ENCODE assay signal across 17 cellular contexts in genomic region chr5:168055982-168056381, GRCh38.
DNase-seq lines count a peak whose midpoint lies in the region; ATAC-seq and TF ChIP-seq lines count a peak whose summit lies in the region.
"Had no signal": no experiment of that assay in that cellular context is flagged by ENCODE, and none has a peak within 500 bp of the region (broad histone marks: within the 10 kb centered on the region; RNA-seq: fewer than 3 reads in every experiment).

No MANE protein-coding gene starts in this region.

- no peaks in the 10 kb centered on the region for H3K36me3 Mint-ChIP-seq in nephron (ENCODE audit: low read depth)
- H3K36me3 Mint-ChIP-seq: CD14-positive monocyte; CD4-positive, alpha-beta memory T cell had no signal

- ATAC-seq in Right ventricle myocardium superior (ENCODE audit: poor library complexity): peak; percentile 84
- ATAC-seq in left ventricle myocardium superior: peak; percentile 80

- no peaks in the 10 kb centered on the region for H3K27me3 Mint-ChIP-seq in nephron (ENCODE audit: low read depth)
- H3K27me3 Mint-ChIP-seq: CD4-positive, alpha-beta memory T cell had no signal

- DNase-seq in Right ventricle myocardium superior: no peak
- no peak for DNase-seq in right atrium auricular region (ENCODE audit: low spot score)
- DNase-seq in SJSA1 (ENCODE audit: low read depth in 1 of 2, low spot score in 2 of 2): no peak
- DNase-seq in left ventricle myocardium superior: peak; percentile 37
- no peak for DNase-seq in UCSD-AML1 (lab: John Stamatoyannopoulos, UW; ENCODE audit: unreplicated experiment)
- DNase-seq in NCI-H1048 (lab: John Stamatoyannopoulos, UW): no peak
- no peak for DNase-seq in DMS153 (lab: John Stamatoyannopoulos, UW)
- DNase-seq: 8988T; Calu3; CD4-positive, alpha-beta memory T cell; DMS53; DND-41; EL; H9 had no signal

- peaks cover 9% of the 10 kb centered on the region for H3K4me1 Mint-ChIP-seq in nephron
- H3K4me1 Mint-ChIP-seq: CD14-positive monocyte; CD4-positive, alpha-beta memory T cell; H9 had no signal

- H3K36me3 ChIP-seq in right atrium auricular region (no peaks in the 10 kb centered on the region), SJSA1 (peaks cover 4% of the 10 kb centered on the region; the same call in 1 of the 2 replicates)

- no peak overlapping the region for H3K27ac ChIP-seq in right atrium auricular region
- peak overlapping the region; percentile 57 for H3K27ac ChIP-seq in SJSA1
- H3K27ac ChIP-seq: BLaER1 had no signal

- intact Hi-C loops in Right ventricle myocardium superior (cut with DNase I): no loop called here
- intact Hi-C loops in left ventricle myocardium superior (cut with micrococcal nuclease): no loop called here

- H3K9me3 ChIP-seq in right atrium auricular region: no peaks in the 10 kb centered on the region
- no peaks in the 10 kb centered on the region for H3K9me3 ChIP-seq in SJSA1 (replicated peaks)

- no peak overlapping the region for H3K4me3 Mint-ChIP-seq in nephron
- H3K4me3 Mint-ChIP-seq: CD14-positive monocyte; CD4-positive, alpha-beta memory T cell; H9 had no signal

- H3K4me3 ChIP-seq in right atrium auricular region (no peak overlapping the region), SJSA1 (no peak overlapping the region)
- H3K4me3 ChIP-seq: BLaER1 had no signal

- no peaks in the 10 kb centered on the region for H3K27me3 ChIP-seq in right atrium auricular region
- no peaks in the 10 kb centered on the region for H3K27me3 ChIP-seq in SJSA1 (replicated peaks)
- H3K27me3 ChIP-seq: BLaER1 had no signal

- H3K27ac Mint-ChIP-seq in nephron: peak overlapping the region; percentile 28 to 74 (median 57)
- H3K27ac Mint-ChIP-seq: CD14-positive monocyte; CD4-positive, alpha-beta memory T cell; H9 had no signal

- H3K9me3 Mint-ChIP-seq in nephron: peaks cover 6% of the 10 kb centered on the region

- TF ChIP-seq CTCF in right atrium auricular region (IDR thresholded peaks at IDR 0.05): no peak
- TF ChIP-seq CTCF in nephron (IDR thresholded peaks at IDR 0.05; ENCODE audit: unreplicated experiment in 3 of 3): no peak

- H3K4me1 ChIP-seq in right atrium auricular region (peaks cover 0 to 4% of the 10 kb centered on the region in 2 donors), SJSA1 (replicated peaks) (peaks cover 52% of the 10 kb centered on the region)
